Comparison of ENCODE assay signal across 8 cellular contexts in genomic region chr14:34711169-34711568, GRCh38. TPM values are rescaled to one million over a fixed set of nuclear protein-coding genes. Genes with fewer than 3 reads are reported as not detected.
DNase-seq lines count a peak whose midpoint lies in the region; ATAC-seq, FAIRE-seq and TF ChIP-seq lines count a peak whose summit lies in the region.

No MANE protein-coding gene starts in this region.

- no peaks in the 10 kb centered on the region for H3K9me2 ChIP-seq in Karpas-422 (replicated peaks; ENCODE audit: insufficient read depth, low read length)

- in situ Hi-C loops in GM12878 (cut with MboI), result no loop called here

- H3K4me2 ChIP-seq in Karpas-422 (ENCODE audit: low read depth, low read length, poor library complexity, severe bottlenecking), result peak overlapping the region; percentile 97
- peak overlapping the region; percentile 74; the same call in 1 of the 2 replicates for H3K4me2 ChIP-seq in GM12878 (ENCODE audit: control insufficient read depth, insufficient read depth)

- H3K9ac ChIP-seq in Karpas-422 (ENCODE audit: low read length) (peak overlapping the region; percentile 29), GM12878 (ENCODE audit: control insufficient read depth, insufficient read depth, low read length) (0 out of 2 replicates have a peak overlapping the region, but pooled peaks have one; percentile 15)

- H3K36me3 ChIP-seq in Karpas-422 (ENCODE audit: insufficient read depth, low read length) (peaks cover 8% of the 10 kb centered on the region; the same call in 1 of the 2 replicates), GM12878 (ENCODE audit: control insufficient read depth in 2 of 2, insufficient read depth in 2 of 2, low read length in 1 of 2) (peaks cover 0 to 7% of the 10 kb centered on the region in 2 experiments; a peak in 1 of 4 replicates)

- SMC1A ChIA-PET in GM12878 (lab: Charles Lee; ENCODE audit: uncharacterized antibody, unreplicated experiment), result interaction anchor here (1.0 to 7.8 kb wide), 8 partner anchors 9 to 84 kb away, joined by 3 to 43 read pairs (median 4); no protein-coding TSS in a partner anchor

- peak overlapping the region in 2 of 3 experiments; percentile 90 to 98 for H3K4me3 Mint-ChIP-seq in nephron

- 0 out of 2 replicates have a peak overlapping the region, but pooled peaks have one; percentile 2 for H2AFZ ChIP-seq in Karpas-422 (ENCODE audit: low read length)
- H2AFZ ChIP-seq in GM12878 (ENCODE audit: control insufficient read depth, low read depth, low read length), result no peak overlapping the region

- H3K9me3 ChIP-seq in Karpas-422 (ENCODE audit: low read length) (no peaks in the 10 kb centered on the region), GM12878 (replicated peaks; ENCODE audit: control insufficient read depth, insufficient read depth, low read length) (no peaks in the 10 kb centered on the region)

- peaks cover 51% of the 10 kb centered on the region for H3K4me1 ChIP-seq in Karpas-422 (ENCODE audit: low read length)
- peaks cover 16% of the 10 kb centered on the region for H3K4me1 ChIP-seq in GM12878 (ENCODE audit: control insufficient read depth, insufficient read depth, low read length)

- ATAC-seq in GM12878 (peak; percentile 49), GM21381 (IDR thresholded peaks at IDR 0.05; ENCODE audit: unreplicated experiment) (no peak), HG02840 (IDR thresholded peaks at IDR 0.05; ENCODE audit: low FRiP score, unreplicated experiment) (no peak)

- peak; percentile 59 for FAIRE-seq in GM12878 (lab: Jason Lieb, UNC)

- CTCF ChIA-PET in GM12878 (lab: Yijun Ruan, JAX), result interaction anchor here (1.0 to 7.1 kb wide), 5 partner anchors 9 to 703 kb away, joined by 3 to 78 read pairs (median 8); no protein-coding TSS in a partner anchor

- WGBS in GM12878 (ENCODE audit: insufficient coverage, insufficient replicate concordance, low lambda C conversion rate, missing lambda C conversion rate), result 17% methylated on average over 3 of the region's 3 CpGs

- H3K4me3 ChIP-seq in Karpas-422 (ENCODE audit: low read length) (peak overlapping the region; percentile 50), GM12878 (peak overlapping the region; percentile 52; the same call in 1 of the 2 replicates)

- H3K79me2 ChIP-seq in Karpas-422 (ENCODE audit: low read length), result peaks cover 28% of the 10 kb centered on the region
- H3K79me2 ChIP-seq in GM12878 (ENCODE audit: control insufficient read depth, insufficient read depth, low read length), result peaks cover 40% of the 10 kb centered on the region

- H3K36me3 Mint-ChIP-seq in nephron (ENCODE audit: low read depth), result peaks cover 12% of the 10 kb centered on the region

- H3K27me3 ChIP-seq in Karpas-422 (ENCODE audit: low read length) (no peaks in the 10 kb centered on the region), GM12878 (replicated peaks in 1 of 2; ENCODE audit: control insufficient read depth in 2 of 2, insufficient read depth in 2 of 2, low read length in 1 of 2) (no peaks in the 10 kb centered on the region)

- no peak for TF ChIP-seq EP300 in GM12878 (IDR thresholded peaks at IDR 0.05; ENCODE audit: borderline replicate concordance in 1 of 2, control insufficient read depth in 1 of 2, low read depth in 2 of 2, low read length in 2 of 2)

- H4K20me1 ChIP-seq in Karpas-422 (ENCODE audit: insufficient read depth, low read depth, low read length), result no peaks in the 10 kb centered on the region
- no peaks in the 10 kb centered on the region for H4K20me1 ChIP-seq in GM12878 (ENCODE audit: control insufficient read depth, insufficient read depth)

- no peak for TF ChIP-seq POLR2A in GM12878 (IDR thresholded peaks at IDR 0.05; ENCODE audit: low read depth, low read length)

- peak overlapping the region; percentile 83 to 97 (median 90) for H3K27ac Mint-ChIP-seq in nephron

- RAD21 ChIA-PET in GM12878 (lab: Charles Lee; ENCODE audit: unreplicated experiment), result interaction anchor here (1.3 to 4.0 kb wide), 3 partner anchors 12 to 38 kb away, joined by 4 to 18 read pairs (median 6); no protein-coding TSS in a partner anchor

- BruUV-seq in GM12878 (replicated peaks; lab: Mats Ljungman, UMichigan), result no TSS peak

- intact Hi-C loops in GM12878 (cut with micrococcal nuclease; ENCODE audit: unreplicated experiment), result no loop called here

- peaks cover 54% of the 10 kb centered on the region for H3K4me1 Mint-ChIP-seq in nephron

- TF ChIP-seq RAD21 in GM12878 (IDR thresholded peaks at IDR 0.05; ENCODE audit: insufficient read depth, low read depth, low read length), result no peak

- TF ChIP-seq CTCF in GM12878 (IDR thresholded peaks at IDR 0.05 in 2 of 3, conservative IDR thresholded peaks at IDR 0.05 in 1 of 3; ENCODE audit: control insufficient read depth in 2 of 3, extremely low read depth in 1 of 3, insufficient read depth in 1 of 3, low read depth in 3 of 3, low read length in 3 of 3), result no peak
- no peak for TF ChIP-seq CTCF in nephron (IDR thresholded peaks at IDR 0.05; ENCODE audit: unreplicated experiment in 3 of 3)

- POLR2A ChIA-PET in GM12878 (lab: Charles Lee), result interaction anchor here (1.4 kb wide), 1 partner anchor 12 kb away, joined by 5 read pairs; no protein-coding TSS in a partner anchor

- peak overlapping the region; percentile 71 for H3K27ac ChIP-seq in Karpas-422 (ENCODE audit: low read length)
- peak overlapping the region; percentile 35 for H3K27ac ChIP-seq in GM12878 (ENCODE audit: control insufficient read depth, insufficient read depth)

- H3K9me3 Mint-ChIP-seq in nephron, result no peaks in the 10 kb centered on the region

- no peaks in the 10 kb centered on the region for H3K27me3 Mint-ChIP-seq in nephron (ENCODE audit: low read depth)

- DNase-seq in NCI-H2081 (lab: John Stamatoyannopoulos, UW), result peak; percentile 4 to 28
- DNase-seq in NCI-H2081 treated with DMSO at 0.1 percent for 48 hours (lab: John Stamatoyannopoulos, UW), result no peak
- peak; percentile 88 for DNase-seq in Karpas-422
- peak; percentile 50 for DNase-seq in GM12878 (ENCODE audit: low read depth, low spot score)
- no peak for DNase-seq in activated T-cell treated with anti-CD3 and anti-CD28 coated beads, Interleukin-2, amount 50 U/mL, for 1 hour

TF ChIP-seq in GM12878, 131 proteins besides CTCF, POLR2A, EP300 and RAD21 (continues in another document):
- TF ChIP-seq EGR1 (IDR thresholded peaks at IDR 0.05; ENCODE audit: borderline replicate concordance in 1 of 2, low read depth in 2 of 2, low read length in 2 of 2) (no peak), CEBPZ (IDR thresholded peaks at IDR 0.05; ENCODE audit: low read depth, low read length) (no peak), HDAC2 (IDR thresholded peaks at IDR 0.05) (no peak), POLR2AphosphoS5 (IDR thresholded peaks at IDR 0.05; ENCODE audit: low read length) (peak; percentile 57; the same call in 1 of the 2 replicates), HDAC6 (IDR thresholded peaks at IDR 0.05; ENCODE audit: unreplicated experiment) (no peak), SPI1 (IDR thresholded peaks at IDR 0.05; ENCODE audit: borderline replicate concordance, insufficient read depth, low read depth, low read length) (no peak)

RNA-seq across cellular contexts. Expression of gene CFL2, which starts 3.2 kb away (rescaled TPM):
- 6.1 and 19.0 TPM in 2 replicates for total RNA-seq in Karpas-422 (2014; rRNA removed; shearing (Covaris generic); ENCODE audit: low replicate concordance)
- 23.0 and 26.3 TPM in 2 replicates for total RNA-seq in GM12878 (2013; cell fraction: nucleolus; rRNA removed)
- total RNA-seq in GM12878 (2014; rRNA removed) (4.7 and 5.6 TPM in 2 replicates), GM12878 (2014; rRNA removed; fragmentation: Illumina TruSeq; extraction: Trizol) (5.1 and 5.3 TPM in 2 replicates), GM12878 (2021) (8.1 and 10.4 TPM in 2 replicates)
- polyA plus RNA-seq in GM12878 (2011; ENCODE audit: low read depth), result 3.0 TPM
- polyA plus RNA-seq in GM12878 (2011; rRNA removed) (8.9 and 15.0 TPM in 2 replicates), GM12878 (2014; fragmentation: Illumina TruSeq; extraction: Trizol) (13.2 and 13.6 TPM in 2 replicates), GM12878 (2014; fragmentation: Nextera tagmentation; extraction: Ambion mirVana) (1 to 10 TPM; 6.8 to 7.6 TPM), GM12878 (2014; rRNA removed) (8.0 and 10.2 TPM in 2 replicates), GM12878 (2016; fragmentation: Nextera tagmentation; extraction: Ambion mirVana) (10 to 100 TPM; 12.3 to 13.4 TPM)
- 2.3 and 3.5 TPM in 2 replicates for polyA plus RNA-seq in GM12878 (2011; cell fraction: cytosol; rRNA removed)
- 9.5 and 9.9 TPM in 2 replicates for polyA plus RNA-seq in GM12878 (2011; cell fraction: nucleus; rRNA removed)
- polyA plus RNA-seq in GM12878 (2012), result 6.4 and 9.4 TPM in 2 replicates
- 10.9 and 14.3 TPM in 2 replicates for polyA minus RNA-seq in GM12878 (2011; rRNA and poly(A)+ RNA removed)
- polyA minus RNA-seq in GM12878 (2011; cell fraction: cytosol; rRNA and poly(A)+ RNA removed), result 3.1 and 3.6 TPM in 2 replicates
- polyA minus RNA-seq in GM12878 (2011; cell fraction: nucleus; rRNA and poly(A)+ RNA removed), result 6.5 and 7.5 TPM in 2 replicates

Comparison
In these comparisons a context has a peak if more than half of its experiments do, and no peak if none do; other contexts are left out.
1. DNase-seq: peak in NCI-H2081 (2 of 2), Karpas-422 (single experiment) and GM12878 (single experiment); none in NCI-H2081 treated with DMSO at 0.1 percent for 48 hours (single experiment) and activated T-cell treated with anti-CD3 and anti-CD28 coated beads, Interleukin-2, amount 50 U/mL, for 1 hour (single experiment).